ENCODE assay signal across 37 cellular contexts in the genomic region with DNA sequence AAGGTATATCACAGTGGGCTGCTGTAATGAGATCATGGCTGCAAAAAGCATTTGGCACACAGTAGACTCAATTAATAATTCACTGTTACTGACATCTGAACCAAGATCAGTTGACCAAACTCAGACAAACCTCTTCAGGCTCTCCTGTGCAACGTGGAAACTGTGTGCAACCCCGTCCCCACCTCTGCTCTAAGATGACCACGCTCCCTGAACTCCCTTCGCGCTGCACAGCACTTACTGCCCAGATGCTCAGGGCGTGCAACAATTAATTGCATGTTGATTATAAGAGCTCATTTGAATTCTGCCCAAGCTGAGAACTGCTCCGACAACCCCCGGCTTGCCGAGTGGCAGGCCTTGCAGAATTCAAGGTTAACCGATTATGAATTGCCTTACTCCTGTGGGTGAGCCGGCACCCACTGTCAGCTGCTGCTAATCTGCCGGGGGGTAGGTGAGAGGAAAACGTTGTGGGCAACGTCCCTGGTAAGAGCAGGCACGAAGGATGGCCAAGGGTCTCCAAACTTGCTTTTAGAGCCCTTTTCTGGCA. TPM values are rescaled to one million over a fixed set of nuclear protein-coding genes. Genes with fewer than 3 reads are reported as not detected.
"Had no signal": no experiment of that assay in that cellular context is flagged by ENCODE, and none has a peak within 500 bp of the region (broad histone marks: within the 10 kb centered on the region; RNA-seq: fewer than 3 reads in every experiment).

No MANE protein-coding gene starts in this region.

- H3K9me3 Mint-ChIP-seq: activated T-cell treated with anti-CD3 and anti-CD28 coated beads, Interleukin-2, amount 50 U/mL, for 24 hours; activated T-helper 17 cell treated with anti-CD3 and anti-CD28 coated beads, Interleukin-2, amount 50 U/mL, for 72 hours; central memory CD8-positive, alpha-beta T cell; naive B cell; stimulated activated memory B cell treated with anti-CD40 and anti-IgM and Interleukin-4, amounts not matched to agents 10 μg/mL and 1 μg/mL and 100 μg/mL, for 72 hours; stimulated activated naive CD8-positive, alpha-beta T cell treated with anti-CD3 and anti-CD28 coated beads, Interleukin-15, amount 100 ng/mL, for 72 hours; T-helper 1 cell treated with Interleukin-12 subunit alpha and Interleukin-12 subunit beta and Interleukin-4 antibody, amounts not matched to agents 30 μg/mL and 1 μg/mL, for 36 hours had no signal

- H3K27ac Mint-ChIP-seq: activated T-cell treated with anti-CD3 and anti-CD28 coated beads, Interleukin-2, amount 50 U/mL, for 24 hours; activated T-helper 17 cell treated with anti-CD3 and anti-CD28 coated beads, Interleukin-2, amount 50 U/mL, for 72 hours; stimulated activated memory B cell treated with anti-CD40 and anti-IgM and Interleukin-4, amounts not matched to agents 10 μg/mL and 1 μg/mL and 100 μg/mL, for 72 hours; stimulated activated naive CD8-positive, alpha-beta T cell treated with anti-CD3 and anti-CD28 coated beads, Interleukin-15, amount 100 ng/mL, for 72 hours; T-helper 1 cell treated with Interleukin-12 subunit alpha and Interleukin-12 subunit beta and Interleukin-4 antibody, amounts not matched to agents 30 μg/mL and 1 μg/mL, for 36 hours had no signal

- H3K79me2 ChIP-seq: hepatocyte had no signal

- H3K4me3 Mint-ChIP-seq: activated T-cell treated with anti-CD3 and anti-CD28 coated beads, Interleukin-2, amount 50 U/mL, for 24 hours; activated T-helper 17 cell treated with anti-CD3 and anti-CD28 coated beads, Interleukin-2, amount 50 U/mL, for 72 hours; central memory CD8-positive, alpha-beta T cell; stimulated activated memory B cell treated with anti-CD40 and anti-IgM and Interleukin-4, amounts not matched to agents 10 μg/mL and 1 μg/mL and 100 μg/mL, for 72 hours; stimulated activated naive CD8-positive, alpha-beta T cell treated with anti-CD3 and anti-CD28 coated beads, Interleukin-15, amount 100 ng/mL, for 72 hours; T-helper 1 cell treated with Interleukin-12 subunit alpha and Interleukin-12 subunit beta and Interleukin-4 antibody, amounts not matched to agents 30 μg/mL and 1 μg/mL, for 36 hours had no signal

- ATAC-seq: activated CD4-positive, CD25-positive, alpha-beta regulatory T cell treated with anti-CD3 and anti-CD28 coated beads, Interleukin-2, amount 50 U/mL, for 24 hours; activated T-helper 17 cell treated with anti-CD3 and anti-CD28 coated beads, Interleukin-2, amount 50 U/mL, for 72 hours; gastroesophageal sphincter; psoas muscle; stimulated activated memory B cell treated with anti-CD40 and anti-IgM and Interleukin-4, amounts not matched to agents 10 μg/mL and 1 μg/mL and 100 μg/mL, for 72 hours; stimulated activated naive CD8-positive, alpha-beta T cell treated with anti-CD3 and anti-CD28 coated beads, Interleukin-15, amount 100 ng/mL, for 72 hours had no signal

- H3K4me3 ChIP-seq: colonic mucosa, gastroesophageal sphincter, hepatocyte, left ventricle myocardium inferior, psoas muscle, smooth muscle cell, upper lobe of left lung had no signal

- H3K36me3 Mint-ChIP-seq: naive B cell; stimulated activated memory B cell treated with anti-CD40 and anti-IgM and Interleukin-4, amounts not matched to agents 10 μg/mL and 1 μg/mL and 100 μg/mL, for 72 hours had no signal

- DNase-seq: activated CD4-positive, alpha-beta T cell treated with anti-CD3 and anti-CD28 coated beads for 48 hours; activated CD4-positive, alpha-beta T cell treated with anti-CD3 and anti-CD28 coated beads, Interleukin-2, amount 50 U/mL, for 48 hours; activated CD8-positive, alpha-beta memory T cell treated with anti-CD3 and anti-CD28 coated beads, Interleukin-2, amount 50 U/mL, for 48 hours; activated gamma-delta T cell treated with Interleukin-2 at 50 U/mL for 16 hours; activated naive CD4-positive, alpha-beta T cell treated with anti-CD3 and anti-CD28 coated beads, Interleukin-2, amount 50 U/mL, for 16 hours; activated T-cell treated with anti-CD3 and anti-CD28 coated beads, Interleukin-2, amount 50 U/mL, for 24 hours; colonic mucosa; effector memory CD4-positive, alpha-beta T cell; erythroblast; islet precursor cell; left ventricle myocardium inferior; mammary epithelial cell; naive B cell; psoas muscle; stimulated activated CD4-positive, alpha-beta T cell treated with anti-CD3 and anti-CD28 coated beads, Interleukin-1b, Interleukin-23, amount 100 ng/mL, for 48 hours; stimulated activated CD4-positive, alpha-beta T cell treated with anti-CD3 and anti-CD28 coated beads, Interleukin-4, amount 100 ng/mL, for 4 hours; stimulated activated CD8-positive, alpha-beta memory T cell treated with anti-CD3 and anti-CD28 coated beads, Interleukin-4, amount 100 ng/mL, for 48 hours; stimulated activated naive CD8-positive, alpha-beta T cell treated with anti-CD3 and anti-CD28 coated beads, Interleukin-15, amount 100 ng/mL, for 72 hours; substantia nigra; SW 1271; T-helper 9 cell; upper lobe of left lung had no signal

- H3K4me2 ChIP-seq: hepatocyte, smooth muscle cell had no signal

- H3K27ac ChIP-seq: colonic mucosa, gastroesophageal sphincter, hepatocyte, left ventricle myocardium inferior, psoas muscle, upper lobe of left lung, VCaP had no signal

- H3K36me3 ChIP-seq: colonic mucosa, gastroesophageal sphincter, left ventricle myocardium inferior, upper lobe of left lung had no signal

- H3K4me1 ChIP-seq: colonic mucosa had no signal

- H3K9me3 ChIP-seq: colonic mucosa, gastroesophageal sphincter, left ventricle myocardium inferior, psoas muscle, upper lobe of left lung had no signal

- H3K4me1 Mint-ChIP-seq: activated T-helper 17 cell treated with anti-CD3 and anti-CD28 coated beads, Interleukin-2, amount 50 U/mL, for 72 hours; central memory CD8-positive, alpha-beta T cell had no signal

- H2AFZ ChIP-seq: hepatocyte had no signal

RNA-seq across cellular contexts. Expression of a gene that starts 1.3 kb away (rescaled TPM):
- total RNA-seq: activated CD8-positive, alpha-beta memory T cell treated with anti-CD3 and anti-CD28 coated beads for 36 hours; bronchial epithelial cell; dermis microvascular lymphatic vessel endothelial cell; fibroblast of lung; fibroblast of villous mesenchyme; hepatocyte; mammary epithelial cell; osteocyte had no signal
